ENCODE assay signal across 1 cellular context in the genomic region with DNA sequence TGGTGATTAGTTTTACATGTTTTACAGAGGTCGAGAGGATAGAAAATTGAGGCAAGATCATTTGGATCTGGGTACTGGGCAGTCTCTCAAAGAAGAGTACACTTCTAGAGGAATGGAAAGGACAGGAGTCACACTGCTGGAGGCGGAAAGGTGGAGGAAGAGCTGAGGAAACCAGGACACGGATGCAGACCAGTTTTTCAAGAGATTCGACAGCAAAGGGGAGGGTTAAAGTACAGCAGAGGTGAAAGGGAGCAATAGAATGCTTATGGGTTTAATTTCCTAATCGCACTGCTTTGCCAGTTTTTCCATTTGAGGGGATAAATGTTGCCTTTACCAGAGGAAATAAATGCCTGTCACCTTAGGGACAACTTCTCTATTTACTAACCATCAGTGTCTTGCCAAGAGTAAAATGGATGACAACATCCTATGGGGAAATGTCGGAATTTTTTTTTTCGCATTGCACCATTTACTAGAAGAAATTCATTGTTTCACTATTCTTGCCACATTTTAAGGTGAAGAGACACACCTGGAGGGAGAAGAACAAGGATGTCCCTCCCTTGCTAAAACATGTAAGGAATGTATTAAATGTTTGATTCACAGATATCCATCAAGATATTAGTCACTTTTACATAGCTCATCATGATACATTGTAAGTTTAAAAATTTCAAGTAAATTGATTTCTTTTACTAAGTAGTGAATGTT.
TF ChIP-seq lines count a peak whose summit lies in the region.

No MANE protein-coding gene starts in this region.

TF ChIP-seq in GM23338, 12 proteins besides CTCF, POLR2A, EP300 and RAD21:
- no peak for TF ChIP-seq ZNF114 (CRISPR knock-in tag; IDR thresholded peaks at IDR 0.05)
- no peak for TF ChIP-seq JUNB (IDR thresholded peaks at IDR 0.05; ENCODE audit: unreplicated experiment)
- no peak for TF ChIP-seq EZH2phosphoT487 (IDR thresholded peaks at IDR 0.05; ENCODE audit: unreplicated experiment)
- no peak for TF ChIP-seq ZNF331 (CRISPR knock-in tag; IDR thresholded peaks at IDR 0.05; ENCODE audit: low read depth)
- no peak for TF ChIP-seq STAT1 (IDR thresholded peaks at IDR 0.05; ENCODE audit: unreplicated experiment)
